ENCODE assay signal across 9 cellular contexts in the genomic region with DNA sequence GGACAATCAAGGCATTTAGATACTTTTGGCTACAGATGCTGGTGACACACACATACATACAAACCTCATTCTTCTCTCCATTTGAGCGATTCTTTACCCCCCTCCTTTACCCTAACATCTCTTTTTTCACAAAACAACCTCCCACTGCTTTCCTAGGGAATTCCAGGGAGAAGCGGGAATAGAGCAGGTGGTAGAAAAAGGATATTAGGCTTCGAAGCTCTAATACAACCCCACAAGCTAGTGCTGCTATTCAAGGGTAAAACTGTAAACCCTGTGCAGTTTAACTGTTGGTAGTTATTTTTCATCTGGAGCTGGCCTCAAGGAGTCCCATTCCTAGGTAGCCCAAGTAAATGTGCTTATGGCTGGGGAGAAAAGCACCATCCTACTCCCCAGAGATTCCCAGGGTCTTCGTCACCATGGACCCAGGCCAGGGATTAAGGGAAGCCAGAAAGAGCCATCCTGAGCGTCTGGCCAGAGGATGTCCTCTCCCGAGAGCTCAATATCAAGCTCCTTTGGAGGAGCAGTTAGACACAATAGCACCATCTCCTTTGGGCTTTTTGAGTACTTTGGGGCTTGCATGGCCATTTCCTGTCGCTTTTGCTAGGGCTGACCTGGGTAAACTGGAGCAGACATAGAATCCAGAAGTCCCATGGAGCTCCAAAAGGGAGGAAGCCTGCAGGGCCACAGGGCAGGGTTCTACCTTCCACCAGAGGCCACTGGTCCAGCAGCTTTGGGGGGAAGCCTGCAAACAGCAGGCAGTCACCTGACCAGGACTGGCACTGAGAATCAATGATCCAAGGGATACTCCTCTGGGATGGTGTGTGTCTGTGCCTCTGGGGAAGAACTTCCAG. TPM values are rescaled to one million over a fixed set of nuclear protein-coding genes. Genes with fewer than 3 reads are reported as not detected.
DNase-seq lines count a peak whose midpoint lies in the region; ATAC-seq, FAIRE-seq and TF ChIP-seq lines count a peak whose summit lies in the region.
"Had no signal": no experiment of that assay in that cellular context is flagged by ENCODE, and none has a peak within 500 bp of the region (broad histone marks: within the 10 kb centered on the region; RNA-seq: fewer than 3 reads in every experiment).

No MANE protein-coding gene starts in this region.

- CTCF ChIA-PET in mammary epithelial cell (lab: Charles Lee; ENCODE audit: low non-redundant PET), result interaction anchor here (0.6 kb wide), 1 partner anchor 35 kb away, joined by 6 read pairs; no protein-coding TSS in a partner anchor

- H4K20me1 ChIP-seq in mammary epithelial cell (ENCODE audit: insufficient read depth, low read length), result no peaks in the 10 kb centered on the region

- no peaks in the 10 kb centered on the region for H3K9me3 Mint-ChIP-seq in endothelial cell (ENCODE audit: unreplicated experiment)

- H3K9me3 ChIP-seq in left ventricle myocardium inferior (replicated peaks) (no peaks in the 10 kb centered on the region), mammary epithelial cell (replicated peaks; ENCODE audit: insufficient read depth, low read length) (no peaks in the 10 kb centered on the region), mucosa of stomach (ENCODE audit: control insufficient read depth, low read length) (no peaks in the 10 kb centered on the region)

- dilution Hi-C loops in mammary epithelial cell (cut with HindIII; ENCODE audit: low sequenced_read_pairs), result loop anchor here (5.0 kb wide), 2 partner anchors 48 to 83 kb away; no protein-coding TSS in a partner anchor

- TF ChIP-seq CTCF in left ventricle myocardium inferior (IDR thresholded peaks at IDR 0.05; ENCODE audit: borderline replicate concordance), result no peak
- no peak for TF ChIP-seq CTCF in mammary epithelial cell (conservative IDR thresholded peaks at IDR 0.05 in 1 of 2, IDR thresholded peaks at IDR 0.05 in 1 of 2; ENCODE audit: extremely low read depth in 1 of 2, insufficient read depth in 1 of 2, low read depth in 1 of 2, low read length in 2 of 2)
- TF ChIP-seq CTCF in endothelial cell (IDR thresholded peaks at IDR 0.05; ENCODE audit: unreplicated experiment), result no peak

- DNase-seq in left ventricle myocardium inferior, result no peak
- no peak for DNase-seq in Right ventricle myocardium inferior (ENCODE audit: missing footprints)
- no peak for DNase-seq in mammary epithelial cell
- no peak for DNase-seq in ureter (ENCODE audit: low spot score)
- DNase-seq in endothelial cell (ENCODE audit: low spot score), result no peak
- DNase-seq in urothelium cell line (ENCODE audit: low spot score), result no peak

- WGBS in mammary epithelial cell (ENCODE audit: low coverage, missing lambda C conversion rate), result 10% methylated on average over 7 of the region's 7 CpGs
- WGBS in urinary bladder, result 42% methylated on average over 7 of the region's 7 CpGs

- H3K36me3 ChIP-seq in left ventricle myocardium inferior (no peaks in the 10 kb centered on the region), mammary epithelial cell (ENCODE audit: insufficient read depth, low read length) (no peaks in the 10 kb centered on the region), mucosa of stomach (ENCODE audit: control insufficient read depth, insufficient read depth, low read length) (no peaks in the 10 kb centered on the region), urinary bladder (ENCODE audit: insufficient read depth) (no peaks in the 10 kb centered on the region)

- no peak for FAIRE-seq in urothelium cell line (lab: Jason Lieb, UNC)
- FAIRE-seq: colon had no signal

- H3K27ac Mint-ChIP-seq in endothelial cell (ENCODE audit: unreplicated experiment), result no peak overlapping the region

- H3K4me1 Mint-ChIP-seq in endothelial cell (ENCODE audit: unreplicated experiment), result peaks cover 13% of the 10 kb centered on the region

- H3K79me2 ChIP-seq in mammary epithelial cell (ENCODE audit: insufficient read depth, low read length), result peaks cover 76% of the 10 kb centered on the region

- no TSS peak for BruUV-seq in mammary epithelial cell (replicated peaks; lab: Mats Ljungman, UMichigan)

- H3K9ac ChIP-seq in mammary epithelial cell (ENCODE audit: insufficient read depth, low read length) (peak overlapping the region; percentile 66), mucosa of stomach (ENCODE audit: low read length) (peak overlapping the region; percentile 81)

- intact Hi-C loops in left ventricle myocardium inferior (cut with micrococcal nuclease), result no loop called here
- intact Hi-C loops in Right ventricle myocardium inferior (cut with DNase I), result loop anchor here (1.0 to 10.0 kb wide), 3 partner anchors 125 to 418 kb away; partner anchors contain the start of gene MTMR2
- intact Hi-C loops in mammary epithelial cell (cut with micrococcal nuclease), result loop anchor here (2.0 kb wide), 1 partner anchor 25 kb away; no protein-coding TSS in a partner anchor

- H3K4me3 Mint-ChIP-seq in endothelial cell (ENCODE audit: unreplicated experiment), result no peak overlapping the region

- no peaks in the 10 kb centered on the region for H3K36me3 Mint-ChIP-seq in endothelial cell (ENCODE audit: low read depth, unreplicated experiment)

- H2AFZ ChIP-seq in mammary epithelial cell (ENCODE audit: low read depth, low read length), result peak overlapping the region; percentile 84

- ATAC-seq in Right ventricle myocardium inferior, result no peak

- H3K4me3 ChIP-seq in left ventricle myocardium inferior, result peak overlapping the region; percentile 76
- H3K4me3 ChIP-seq in mammary epithelial cell (replicated peaks in 1 of 3; ENCODE audit: insufficient read depth in 1 of 3, low read depth in 2 of 3, low read length in 3 of 3), result peak overlapping the region; percentile 12 to 45 (median 14)
- H3K4me3 ChIP-seq in mucosa of stomach (ENCODE audit: low read length), result no peak overlapping the region
- peak overlapping the region; percentile 29 for H3K4me3 ChIP-seq in urinary bladder (ENCODE audit: low read depth, low read length)

- H3K4me1 ChIP-seq in left ventricle myocardium inferior (peaks cover 61% of the 10 kb centered on the region), mammary epithelial cell (ENCODE audit: insufficient read depth, low read length) (peaks cover 44% of the 10 kb centered on the region), mucosa of stomach (ENCODE audit: control insufficient read depth, insufficient read depth, low read length) (peaks cover 38% of the 10 kb centered on the region), urinary bladder (ENCODE audit: insufficient read depth) (peaks cover 3% of the 10 kb centered on the region)

- in situ Hi-C loops in mammary epithelial cell (cut with MboI; ENCODE audit: low sequenced_read_pairs in 2 of 2), result loop anchor here (5.0 to 10.0 kb wide), 4 partner anchors 63 to 285 kb away; no protein-coding TSS in a partner anchor

- no peaks in the 10 kb centered on the region for H3K27me3 Mint-ChIP-seq in endothelial cell (ENCODE audit: unreplicated experiment)

- H3K27ac ChIP-seq in left ventricle myocardium inferior (replicated peaks) (peak overlapping the region; percentile 82), mammary epithelial cell (ENCODE audit: insufficient read depth, low read depth, low read length) (peak overlapping the region; percentile 85), urinary bladder (ENCODE audit: low read depth) (no peak overlapping the region)

- H3K4me2 ChIP-seq in mammary epithelial cell (ENCODE audit: insufficient read depth, low read depth, low read length), result peak overlapping the region; percentile 91

- H3K27me3 ChIP-seq in left ventricle myocardium inferior (ENCODE audit: low read depth) (no peaks in the 10 kb centered on the region), mammary epithelial cell (ENCODE audit: insufficient read depth, low read length) (no peaks in the 10 kb centered on the region), mucosa of stomach (ENCODE audit: control insufficient read depth, insufficient read depth, low read length) (no peaks in the 10 kb centered on the region)

RNA-seq across cellular contexts. Expression of gene MAML2, which starts 3.1 kb away (rescaled TPM):
- 4.5 TPM for total RNA-seq in left ventricle myocardium inferior
- total RNA-seq in Right ventricle myocardium inferior, result 5.2 TPM
- total RNA-seq in mammary epithelial cell, result 10 to 100 TPM in 1 of 2 donors, 1 to 10 TPM in 1; 9.5 to 14.2 TPM
- polyA plus RNA-seq in mammary epithelial cell, result 7.5 TPM
- polyA minus RNA-seq in mammary epithelial cell, result 15.6 TPM
- total RNA-seq in urinary bladder, result 25.6 TPM
- polyA plus RNA-seq in urinary bladder, result 7.9 TPM
- total RNA-seq in ureter, result 35.8 TPM
- 6.2 TPM for total RNA-seq in endothelial cell (ENCODE audit: unreplicated experiment)

RNA-seq across cellular contexts. Expression of gene CCDC82, which starts 49.8 kb away (rescaled TPM):
- total RNA-seq in left ventricle myocardium inferior, result 15.9 TPM
- 16.9 TPM for total RNA-seq in Right ventricle myocardium inferior
- total RNA-seq in mammary epithelial cell, result 10 to 100 TPM; 14.3 to 17.9 TPM
- 4.7 TPM for polyA plus RNA-seq in mammary epithelial cell
- polyA minus RNA-seq in mammary epithelial cell, result 3.5 TPM
- 62.0 TPM for total RNA-seq in urinary bladder
- polyA plus RNA-seq in urinary bladder, result 18.6 TPM
- 31.8 TPM for total RNA-seq in ureter
- 34.1 TPM for total RNA-seq in endothelial cell (ENCODE audit: unreplicated experiment)

RNA-seq across cellular contexts. Expression of gene JRKL, which starts 49.9 kb away (rescaled TPM):
- total RNA-seq in left ventricle myocardium inferior, result 6.3 TPM
- total RNA-seq in Right ventricle myocardium inferior, result 6.0 TPM
- 1 to 10 TPM; 7.2 to 9.6 TPM for total RNA-seq in mammary epithelial cell
- polyA plus RNA-seq in mammary epithelial cell, result 3.0 TPM
- 4.7 TPM for polyA minus RNA-seq in mammary epithelial cell
- total RNA-seq in urinary bladder, result 19.1 TPM
- 6.9 TPM for polyA plus RNA-seq in urinary bladder
- total RNA-seq in ureter, result 12.2 TPM
- total RNA-seq in endothelial cell (ENCODE audit: unreplicated experiment), result 7.2 TPM
